Comparison of ENCODE assay signal across 19 cellular contexts in genomic region chr5:170339780-170340167, GRCh38. TPM values are rescaled to one million over a fixed set of nuclear protein-coding genes. Genes with fewer than 3 reads are reported as not detected.
DNase-seq lines count a peak whose midpoint lies in the region; ATAC-seq and TF ChIP-seq lines count a peak whose summit lies in the region.
"Had no signal": no experiment of that assay in that cellular context is flagged by ENCODE, and none has a peak within 500 bp of the region (broad histone marks: within the 10 kb centered on the region; RNA-seq: fewer than 3 reads in every experiment).

No MANE protein-coding gene starts in this region.

- H3K27me3 ChIP-seq in MG63 = peaks cover 5% of the 10 kb centered on the region

- peak; percentile 42 to 50 for ATAC-seq in naive B cell (ENCODE audit: low read depth in 2 of 2)

- TF ChIP-seq CTCF in GM10248 (IDR thresholded peaks at IDR 0.05; ENCODE audit: control extremely low read depth, extremely low read depth, low read depth, missing control alignments) = no peak

- peaks cover 10 to 29% (median 22%) of the 10 kb centered on the region in 3 donors for H3K4me1 Mint-ChIP-seq in naive B cell

- H3K9me3 ChIP-seq in MG63 = no peaks in the 10 kb centered on the region
- H3K9me3 ChIP-seq: BE2C, HAP-1 had no signal

- CTCF ChIA-PET in GM10248 (lab: Yijun Ruan, JAX) = interaction anchor here (0.7 to 5.2 kb wide), 27 partner anchors 9 to 119 kb away, joined by 3 to 79 read pairs (median 11); partner anchors contain the start of gene LCP2

- no peak overlapping the region for H3K4me3 Mint-ChIP-seq in naive B cell
- H3K4me3 Mint-ChIP-seq: HFFc6 had no signal

- H3K4me3 ChIP-seq in MG63 = no peak overlapping the region
- H3K4me3 ChIP-seq: GM23248, HAP-1, SK-N-MC had no signal

- DNase-seq in NCI-H146 (lab: John Stamatoyannopoulos, UW) (peak; percentile 55), NCI-H146 treated with DMSO at 0.1 percent for 48 hours (lab: John Stamatoyannopoulos, UW; ENCODE audit: unreplicated experiment) (no peak), NCI-H2029 treated with DMSO at 0.1 percent for 48 hours (lab: John Stamatoyannopoulos, UW) (peak; percentile 57), naive B cell (no peak), GM10248 (ENCODE audit: extremely low spot score) (no peak), MG63 (no peak), posterior vena cava (ENCODE audit: low spot score) (no peak)
- DNase-seq: BE2C; CD4-positive, CD25-positive, alpha-beta regulatory T cell; DMS153; DND-41; GM23248; HFFc6; MM.1S; NCI-H187; SIG-M5 had no signal

- intact Hi-C loops in posterior vena cava (cut with DNase I) = loop anchor here (2.0 to 10.0 kb wide), 2 partner anchors 63 to 115 kb away; no protein-coding TSS in a partner anchor

- POLR2A ChIA-PET in GM10248 (lab: Yijun Ruan, JAX) = no interaction called here

- no peaks in the 10 kb centered on the region for H3K36me3 Mint-ChIP-seq in naive B cell
- H3K36me3 Mint-ChIP-seq: CD4-positive, CD25-positive, alpha-beta regulatory T cell had no signal

- H3K27me3 Mint-ChIP-seq in naive B cell = peaks cover 4 to 5% (median 5%) of the 10 kb centered on the region in 3 donors
- H3K27me3 Mint-ChIP-seq: CD4-positive, CD25-positive, alpha-beta regulatory T cell had no signal

- no peaks in the 10 kb centered on the region for H3K36me3 ChIP-seq in MG63
- H3K36me3 ChIP-seq: BE2C, HAP-1 had no signal

- no peak overlapping the region for H3K27ac Mint-ChIP-seq in naive B cell
- H3K27ac Mint-ChIP-seq: CD4-positive, CD25-positive, alpha-beta regulatory T cell; HFFc6 had no signal

- peaks cover 0 to 4% (median 0%) of the 10 kb centered on the region in 7 donors for H3K9me3 Mint-ChIP-seq in naive B cell

RNA-seq across cellular contexts. Expression of gene LCP2, which starts 42.2 kb away (rescaled TPM):
- polyA plus RNA-seq in naive B cell (ENCODE audit: low read depth in 6 of 6) = 10 to 100 TPM in 2 of 6 donors, 1 to 10 TPM in 4; 2.9 to 28.7 (median 9.5) TPM
- total RNA-seq in MG63 (2014; rRNA removed; shearing (Covaris generic); ENCODE audit: low replicate concordance) = not detected in 2 replicates
- total RNA-seq in posterior vena cava = 10 to 100 TPM; 19.3 to 25.0 TPM
- total RNA-seq: GM23248, HFFc6, NCI-H460 had no signal
- polyA plus RNA-seq: GM23248 had no signal

RNA-seq across cellular contexts. Expression of gene KCNMB1, which starts 49.4 kb away (rescaled TPM):
- polyA plus RNA-seq in naive B cell (ENCODE audit: low read depth in 6 of 6) = not detected
- total RNA-seq in MG63 (2014; rRNA removed; shearing (Covaris generic); ENCODE audit: low replicate concordance) = 0.43 TPM in 1 of 2 replicates, not detected in the other
- 10 to 100 TPM; 48.6 to 61.6 TPM for total RNA-seq in posterior vena cava
- total RNA-seq: GM23248, HFFc6, NCI-H460 had no signal
- polyA plus RNA-seq: GM23248 had no signal

Comparison
In these comparisons a context has a peak if more than half of its experiments do, and no peak if none do; other contexts are left out.
1. DNase-seq: peak in NCI-H146 (single experiment) and NCI-H2029 treated with DMSO at 0.1 percent for 48 hours (single experiment); none in NCI-H146 treated with DMSO at 0.1 percent for 48 hours (single experiment), naive B cell (single experiment), GM10248 (single experiment), MG63 (single experiment) and posterior vena cava (single experiment).
2. RNA of gene LCP2, which starts 42.2 kb away (total RNA-seq): 19.3 to 25.0 TPM in posterior vena cava; not detected in MG63; every median in the first group is over 10 times any median in the second.
3. RNA of gene KCNMB1, which starts 49.4 kb away (total RNA-seq): 48.6 to 61.6 TPM in posterior vena cava; 0.43 TPM in MG63; every median in the first group is over 10 times any median in the second.